In genomic region chr6:119138906-119139541, GRCh38 we compare ENCODE assay signal across 10 cellular contexts.
DNase-seq lines count a peak whose midpoint lies in the region; ATAC-seq, FAIRE-seq and TF ChIP-seq lines count a peak whose summit lies in the region.
"Had no signal": no experiment of that assay in that cellular context is flagged by ENCODE, and none has a peak within 500 bp of the region (broad histone marks: within the 10 kb centered on the region; RNA-seq: fewer than 3 reads in every experiment).

No MANE protein-coding gene starts in this region.

- H3K9ac ChIP-seq in BLaER1 (peak overlapping the region; percentile 7; the same call in 1 of the 2 replicates), GM12878 (ENCODE audit: control insufficient read depth, insufficient read depth, low read length) (no peak overlapping the region)

- ATAC-seq in GM21360 (IDR thresholded peaks at IDR 0.05; ENCODE audit: unreplicated experiment) (peak; percentile 82), HG03159 (IDR thresholded peaks at IDR 0.05; ENCODE audit: unreplicated experiment) (peak; percentile 67), GM12878 (peak; percentile 74), omental fat pad (ENCODE audit: low FRiP score) (no peak)
- ATAC-seq: gastroesophageal sphincter had no signal

- CTCF ChIA-PET in GM12878 (lab: Yijun Ruan, JAX), result interaction anchor here (1.0 to 2.8 kb wide), 3 partner anchors 9 to 204 kb away, joined by 3 to 15 read pairs (median 4); no protein-coding TSS in a partner anchor

- no TSS peak for BruUV-seq in GM12878 (replicated peaks; lab: Mats Ljungman, UMichigan)

- H3K27ac ChIP-seq in BLaER1, result 0 out of 2 replicates have a peak overlapping the region, but pooled peaks have one; percentile 4
- H3K27ac ChIP-seq in GM12878 (ENCODE audit: control insufficient read depth, insufficient read depth), result no peak overlapping the region
- H3K27ac ChIP-seq: gastroesophageal sphincter had no signal

- H3K4me2 ChIP-seq in BLaER1 (peak overlapping the region; percentile 55), GM12878 (ENCODE audit: control insufficient read depth, insufficient read depth) (no peak overlapping the region)

- no peak for TF ChIP-seq CTCF in GM12878 (IDR thresholded peaks at IDR 0.05 in 2 of 3, conservative IDR thresholded peaks at IDR 0.05 in 1 of 3; ENCODE audit: control insufficient read depth in 2 of 3, extremely low read depth in 1 of 3, insufficient read depth in 1 of 3, low read depth in 3 of 3, low read length in 3 of 3)
- no peak for TF ChIP-seq CTCF in omental fat pad (IDR thresholded peaks at IDR 0.05)

- H3K27me3 ChIP-seq in BLaER1, result no peaks in the 10 kb centered on the region
- H3K27me3 ChIP-seq in GM12878 (replicated peaks in 1 of 2; ENCODE audit: control insufficient read depth in 2 of 2, insufficient read depth in 2 of 2, low read length in 1 of 2), result no peaks in the 10 kb centered on the region; a peak in 1 of 4 replicates
- H3K27me3 ChIP-seq: gastroesophageal sphincter had no signal

- in situ Hi-C loops in GM12878 (cut with MboI), result no loop called here

- H3K79me2 ChIP-seq in GM12878 (ENCODE audit: control insufficient read depth, insufficient read depth, low read length), result no peaks in the 10 kb centered on the region

- H3K9me3 ChIP-seq in BLaER1 (no peaks in the 10 kb centered on the region; the same call in 1 of the 2 replicates), GM12878 (replicated peaks; ENCODE audit: control insufficient read depth, insufficient read depth, low read length) (no peaks in the 10 kb centered on the region)
- H3K9me3 ChIP-seq: gastroesophageal sphincter had no signal

- DNase-seq in GM12878 (ENCODE audit: low read depth, low spot score) (no peak), NCI-H187 treated with DMSO at 0.1 percent for 48 hours (lab: John Stamatoyannopoulos, UW) (no peak), EL (no peak), NCI-H1694 (lab: John Stamatoyannopoulos, UW) (no peak), omental fat pad (ENCODE audit: low spot score) (no peak)
- DNase-seq: NCI-H1436 had no signal

- TF ChIP-seq EP300 in GM12878 (IDR thresholded peaks at IDR 0.05; ENCODE audit: borderline replicate concordance in 1 of 2, control insufficient read depth in 1 of 2, low read depth in 2 of 2, low read length in 2 of 2), result no peak

- RAD21 ChIA-PET in GM12878 (lab: Charles Lee; ENCODE audit: unreplicated experiment), result interaction anchor here (0.9 kb wide), 1 partner anchor 10 kb away, joined by 3 read pairs; no protein-coding TSS in a partner anchor

- SMC1A ChIA-PET in GM12878 (lab: Charles Lee; ENCODE audit: uncharacterized antibody, unreplicated experiment), result interaction anchor here (1.1 to 2.9 kb wide), 3 partner anchors 8 to 204 kb away, joined by 3 to 20 read pairs (median 4); no protein-coding TSS in a partner anchor

- H3K4me3 ChIP-seq in BLaER1 (no peak overlapping the region), GM12878 (no peak overlapping the region)
- H3K4me3 ChIP-seq: gastroesophageal sphincter had no signal

- TF ChIP-seq POLR2A in GM12878 (IDR thresholded peaks at IDR 0.05; ENCODE audit: low read depth, low read length), result no peak

- 49% methylated on average over 7 of the region's 7 CpGs for WGBS in GM12878 (ENCODE audit: insufficient coverage, insufficient replicate concordance, low lambda C conversion rate, missing lambda C conversion rate)

- intact Hi-C loops in GM12878 (cut with micrococcal nuclease; ENCODE audit: unreplicated experiment), result no loop called here

- no peak for FAIRE-seq in GM12878 (lab: Jason Lieb, UNC)

- H4K20me1 ChIP-seq in BLaER1 (no peaks in the 10 kb centered on the region), GM12878 (ENCODE audit: control insufficient read depth, insufficient read depth) (no peaks in the 10 kb centered on the region)

- TF ChIP-seq RAD21 in GM12878 (IDR thresholded peaks at IDR 0.05; ENCODE audit: insufficient read depth, low read depth, low read length), result no peak

- peak overlapping the region; percentile 16; the same call in 1 of the 2 replicates for H2AFZ ChIP-seq in GM12878 (ENCODE audit: control insufficient read depth, low read depth, low read length)

- POLR2A ChIA-PET in GM12878 (lab: Charles Lee), result no interaction called here

- H3K36me3 ChIP-seq in BLaER1 (no peaks in the 10 kb centered on the region), GM12878 (ENCODE audit: control insufficient read depth in 2 of 2, insufficient read depth in 2 of 2, low read length in 1 of 2) (no peaks in the 10 kb centered on the region)
- H3K36me3 ChIP-seq: gastroesophageal sphincter had no signal

- H3K4me1 ChIP-seq in BLaER1 (peaks cover 27% of the 10 kb centered on the region), GM12878 (ENCODE audit: control insufficient read depth, insufficient read depth, low read length) (peaks cover 8% of the 10 kb centered on the region; the same call in 1 of the 2 replicates)

TF ChIP-seq in GM12878, 131 proteins besides CTCF, POLR2A, EP300 and RAD21:
- TF ChIP-seq IKZF2 (IDR thresholded peaks at IDR 0.05), result peak in 1 of 2 experiments; percentile 14; a peak in 1 of 4 replicates
- TF ChIP-seq RUNX3 (IDR thresholded peaks at IDR 0.05; ENCODE audit: low read length), result peak; percentile 60; the same call in 1 of the 2 replicates
- TF ChIP-seq NBN (IDR thresholded peaks at IDR 0.05), result no peak
